9 cellular contexts compared by ENCODE assay signal in the genomic region with DNA sequence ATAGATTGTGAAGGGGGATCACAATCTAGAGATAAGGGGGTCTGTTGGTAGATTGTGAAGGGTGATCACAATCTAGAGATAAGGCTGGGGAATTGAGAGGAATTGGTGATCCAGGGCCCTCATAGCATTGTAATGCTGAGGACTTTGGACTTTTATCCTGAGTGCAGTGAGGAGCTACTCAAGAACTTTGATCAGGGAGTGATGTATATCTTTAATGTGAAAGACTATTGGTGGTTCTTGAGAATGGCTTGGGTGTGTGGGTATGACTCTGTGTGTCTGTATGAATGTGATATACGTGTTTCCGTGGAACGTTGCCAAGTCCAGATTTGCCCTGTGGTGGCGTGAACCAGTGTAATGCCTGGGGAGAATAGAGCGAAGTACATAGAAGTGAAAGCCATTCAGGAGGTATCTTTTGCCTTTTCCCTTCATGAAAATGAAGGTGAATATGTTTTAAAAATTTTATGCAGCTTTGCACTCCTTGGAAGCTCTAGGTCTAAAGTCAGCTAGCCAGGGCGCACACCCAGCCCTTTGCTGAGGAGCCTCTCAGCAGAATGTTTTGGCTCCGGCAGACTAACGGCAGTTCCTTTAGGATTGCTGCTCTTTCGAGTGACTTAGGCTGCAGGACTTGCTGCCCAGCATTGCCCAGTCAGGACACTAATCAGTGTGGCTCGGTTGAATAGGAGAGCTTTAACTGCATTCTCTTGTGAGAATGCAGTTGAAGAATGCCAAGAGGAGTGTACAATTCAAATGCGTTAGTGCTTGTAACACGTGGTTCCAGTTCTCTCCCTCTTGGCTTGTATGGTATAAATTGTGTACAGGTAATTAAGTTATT. TPM values are rescaled to one million over a fixed set of nuclear protein-coding genes. Genes with fewer than 3 reads are reported as not detected.
DNase-seq lines count a peak whose midpoint lies in the region; FAIRE-seq and TF ChIP-seq lines count a peak whose summit lies in the region.
"Had no signal": no experiment of that assay in that cellular context is flagged by ENCODE, and none has a peak within 500 bp of the region (broad histone marks: within the 10 kb centered on the region; RNA-seq: fewer than 3 reads in every experiment).

No MANE protein-coding gene starts in this region.

- H3K27ac ChIP-seq in ACC112 (ENCODE audit: low read depth, low read length), result no peak overlapping the region
- H3K27ac ChIP-seq: HL-60 had no signal

- no peaks in the 10 kb centered on the region for H3K9me3 Mint-ChIP-seq in nephron progenitor cell

- H3K79me2 ChIP-seq in ACC112 (ENCODE audit: control insufficient read depth, insufficient read depth, low read length, unreplicated experiment), result peaks cover 80% of the 10 kb centered on the region

- peaks cover 4% of the 10 kb centered on the region for H3K36me3 Mint-ChIP-seq in nephron progenitor cell (ENCODE audit: low read depth)

- peak; percentile 19 for DNase-seq in MV-4-11 (lab: John Stamatoyannopoulos, UW)
- no peak for DNase-seq in nephron progenitor cell
- no peak for DNase-seq in mesenteric fat pad (ENCODE audit: low spot score)
- no peak for DNase-seq in medulla oblongata (ENCODE audit: extremely low spot score)
- DNase-seq in SHP77 (lab: John Stamatoyannopoulos, UW), result no peak
- no peak for DNase-seq in GM19239 (ENCODE audit: insufficient read length, low spot score)

- TF ChIP-seq CTCF in nephron progenitor cell (IDR thresholded peaks at IDR 0.05), result no peak

- no peaks in the 10 kb centered on the region for H3K36me3 ChIP-seq in ACC112 (ENCODE audit: insufficient read depth, low read length)

- peak overlapping the region; percentile 33 for H3K27ac Mint-ChIP-seq in nephron progenitor cell

- H3K4me3 ChIP-seq in ACC112 (ENCODE audit: low read depth, low read length), result peak overlapping the region; percentile 86

- FAIRE-seq in colon (lab: Jason Lieb, UNC), result peak; percentile 14
- FAIRE-seq in GM19239 (lab: Jason Lieb, UNC), result no peak

- no peak overlapping the region for H2AFZ ChIP-seq in ACC112 (ENCODE audit: low read length, unreplicated experiment)

- peaks cover 2% of the 10 kb centered on the region for H3K27me3 Mint-ChIP-seq in nephron progenitor cell (ENCODE audit: low read depth, poor library complexity)

- H3K4me3 Mint-ChIP-seq in nephron progenitor cell, result no peak overlapping the region

- H3K4me1 ChIP-seq in ACC112 (ENCODE audit: control insufficient read depth, insufficient read depth, low read length, unreplicated experiment), result peaks cover 53% of the 10 kb centered on the region

- H3K27me3 ChIP-seq in ACC112 (ENCODE audit: insufficient read depth, low read length), result no peaks in the 10 kb centered on the region

- H3K4me1 Mint-ChIP-seq in nephron progenitor cell, result peaks cover 58% of the 10 kb centered on the region

RNA-seq across cellular contexts. Expression of a gene that starts 3.5 kb away (rescaled TPM):
- total RNA-seq in mesenteric fat pad, result 89.6 TPM
